In the genomic region with DNA sequence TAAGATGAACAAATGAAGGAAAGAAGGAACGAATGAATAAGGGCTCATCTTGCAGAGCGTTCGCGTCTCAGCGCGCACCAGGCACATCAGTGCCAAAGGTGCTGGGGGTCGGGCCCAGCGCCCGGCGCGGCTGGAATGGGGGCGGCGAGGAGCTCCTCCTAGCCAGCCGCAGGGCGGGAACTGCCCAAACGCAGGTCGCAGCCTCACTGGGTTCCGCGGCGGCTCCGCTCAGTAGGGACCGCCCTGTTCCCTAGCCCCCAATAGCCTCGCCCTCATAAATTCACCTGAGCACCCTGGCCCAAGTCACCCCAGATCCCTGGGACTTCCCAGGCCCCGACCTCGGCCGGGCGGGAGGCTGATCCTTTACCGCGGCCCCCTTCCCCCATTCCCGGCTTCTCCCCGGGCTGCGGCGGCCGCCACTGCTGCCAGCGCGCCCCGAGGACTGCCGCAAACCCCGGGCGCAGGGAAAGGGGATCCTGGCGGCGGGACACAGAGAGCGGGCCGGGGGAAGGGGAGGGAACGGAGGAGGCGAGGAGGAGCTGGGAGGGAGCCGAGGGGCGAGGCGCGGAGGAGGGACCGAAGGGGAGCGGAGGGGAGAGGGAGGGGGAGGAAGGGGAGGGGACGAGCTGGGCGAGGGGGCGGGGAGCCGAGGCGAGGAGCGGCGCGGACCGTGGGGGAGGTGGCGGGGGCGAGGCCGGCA, we compare ENCODE assay signal across 8 cellular contexts. TPM values are rescaled to one million over a fixed set of nuclear protein-coding genes. Genes with fewer than 3 reads are reported as not detected.
DNase-seq lines count a peak whose midpoint lies in the region; ATAC-seq, FAIRE-seq and TF ChIP-seq lines count a peak whose summit lies in the region.

No MANE protein-coding gene starts in this region.

- H3K36me3 ChIP-seq in BLaER1 treated with 17β-estradiol and CSF1 and Interleukin-3, amounts not matched to agents 10 nM and 100 nM: no peaks in the 10 kb centered on the region
- H3K36me3 ChIP-seq in suprapubic skin: no peaks in the 10 kb centered on the region

- peak overlapping the region; percentile 56 to 74 (median 65) for H3K4me3 ChIP-seq in BLaER1 treated with 17β-estradiol and CSF1 and Interleukin-3, amounts not matched to agents 10 nM and 100 nM
- peak overlapping the region; percentile 55 for H3K4me3 ChIP-seq in suprapubic skin

- peaks cover 14 to 27% (median 20%) of the 10 kb centered on the region in 10 experiments for H3K4me1 ChIP-seq in BLaER1 treated with 17β-estradiol and CSF1 and Interleukin-3, amounts not matched to agents 10 nM and 100 nM
- peaks cover 25% of the 10 kb centered on the region for H3K4me1 ChIP-seq in suprapubic skin

- no peaks in the 10 kb centered on the region for H3K9me3 Mint-ChIP-seq in activated naive CD8-positive, alpha-beta T cell treated with anti-CD3 and anti-CD28 coated beads, Interleukin-2, amount 50 U/mL, for 24 hours

- TF ChIP-seq RAD21 in Ishikawa (IDR thresholded peaks at IDR 0.05; ENCODE audit: low read depth): no peak

- DNase-seq in activated naive CD8-positive, alpha-beta T cell treated with anti-CD3 and anti-CD28 coated beads, Interleukin-2, amount 50 U/mL, for 24 hours: peak; percentile 10
- DNase-seq in islet precursor cell (peak; percentile 79), suprapubic skin (ENCODE audit: low spot score in 2 of 2) (no peak), GM19240 (ENCODE audit: insufficient read length, low spot score) (no peak), H54 (ENCODE audit: insufficient read length, low spot score) (no peak)

- H3K4me2 ChIP-seq in BLaER1 treated with 17β-estradiol and CSF1 and Interleukin-3, amounts not matched to agents 10 nM and 100 nM: peak overlapping the region; percentile 93 to 100 (median 100)

- peaks cover 70% of the 10 kb centered on the region for H3K27me3 Mint-ChIP-seq in activated naive CD8-positive, alpha-beta T cell treated with anti-CD3 and anti-CD28 coated beads, Interleukin-2, amount 50 U/mL, for 24 hours

- H3K27me3 ChIP-seq in BLaER1 treated with 17β-estradiol and CSF1 and Interleukin-3, amounts not matched to agents 10 nM and 100 nM: peaks cover 71 to 87% (median 79%) of the 10 kb centered on the region in 11 experiments
- H3K27me3 ChIP-seq in suprapubic skin: peaks cover 75% of the 10 kb centered on the region

- TF ChIP-seq POLR2A in suprapubic skin (IDR thresholded peaks at IDR 0.05): no peak
- no peak for TF ChIP-seq POLR2A in H54 (IDR thresholded peaks at IDR 0.05; ENCODE audit: low read depth, low read length)

- 0% methylated on average over 12 of the region's 64 CpGs for WGBS in suprapubic skin

- no peak overlapping the region for H3K27ac Mint-ChIP-seq in activated naive CD8-positive, alpha-beta T cell treated with anti-CD3 and anti-CD28 coated beads, Interleukin-2, amount 50 U/mL, for 24 hours

- TF ChIP-seq CTCF in suprapubic skin (IDR thresholded peaks at IDR 0.05): no peak

- H3K9me3 ChIP-seq in BLaER1 treated with 17β-estradiol and CSF1 and Interleukin-3, amounts not matched to agents 10 nM and 100 nM (replicated peaks in 1 of 11): no peaks in the 10 kb centered on the region
- no peaks in the 10 kb centered on the region for H3K9me3 ChIP-seq in suprapubic skin

- H3K36me3 Mint-ChIP-seq in activated naive CD8-positive, alpha-beta T cell treated with anti-CD3 and anti-CD28 coated beads, Interleukin-2, amount 50 U/mL, for 24 hours (ENCODE audit: low read depth): no peaks in the 10 kb centered on the region

- H3K27ac ChIP-seq in BLaER1 treated with 17β-estradiol and CSF1 and Interleukin-3, amounts not matched to agents 10 nM and 100 nM: no peak overlapping the region
- no peak overlapping the region for H3K27ac ChIP-seq in suprapubic skin

- H3K9ac ChIP-seq in BLaER1 treated with 17β-estradiol and CSF1 and Interleukin-3, amounts not matched to agents 10 nM and 100 nM: peak overlapping the region in 5 of 11 experiments; percentile 39 to 71 (median 60); a peak in 6 of 22 replicates

- no peak for TF ChIP-seq EP300 in Ishikawa (IDR thresholded peaks at IDR 0.05; ENCODE audit: borderline replicate concordance)
- no peak for TF ChIP-seq EP300 in suprapubic skin (IDR thresholded peaks at IDR 0.05)

- FAIRE-seq in H54 (lab: Jason Lieb, UNC): no peak

- peaks cover 4% of the 10 kb centered on the region for H3K4me1 Mint-ChIP-seq in activated naive CD8-positive, alpha-beta T cell treated with anti-CD3 and anti-CD28 coated beads, Interleukin-2, amount 50 U/mL, for 24 hours

- H3K4me3 Mint-ChIP-seq in activated naive CD8-positive, alpha-beta T cell treated with anti-CD3 and anti-CD28 coated beads, Interleukin-2, amount 50 U/mL, for 24 hours: peak overlapping the region; percentile 68

- H4K20me1 ChIP-seq in BLaER1 treated with 17β-estradiol and CSF1 and Interleukin-3, amounts not matched to agents 10 nM and 100 nM: peaks cover 0 to 60% (median 26%) of the 10 kb centered on the region in 11 experiments; a peak in 17 of 22 replicates

- ATAC-seq in activated naive CD8-positive, alpha-beta T cell treated with anti-CD3 and anti-CD28 coated beads, Interleukin-2, amount 50 U/mL, for 24 hours: no peak
- no peak for ATAC-seq in HG02885 (IDR thresholded peaks at IDR 0.05; ENCODE audit: poor library complexity, unreplicated experiment)

TF ChIP-seq in Ishikawa, 13 proteins besides CTCF, POLR2A, EP300 and RAD21:
- TF ChIP-seq NFIC (IDR thresholded peaks at IDR 0.05) (no peak), TCF12 (IDR thresholded peaks at IDR 0.05; ENCODE audit: low read depth) (peak; percentile 36; the same call in 1 of the 2 replicates), EGR1 (IDR thresholded peaks at IDR 0.05) (peak; percentile 13; the same call in 1 of the 2 replicates), FOXM1 (IDR thresholded peaks at IDR 0.05; ENCODE audit: borderline replicate concordance, low read depth) (no peak), YY1 (IDR thresholded peaks at IDR 0.05; ENCODE audit: low read depth) (no peak), CEBPB (IDR thresholded peaks at IDR 0.05) (no peak), TEAD4 (IDR thresholded peaks at IDR 0.05) (no peak), TAF1 (IDR thresholded peaks at IDR 0.05; ENCODE audit: low read depth) (no peak; the same call in 1 of the 2 replicates), CREB1 (IDR thresholded peaks at IDR 0.05; ENCODE audit: low read depth) (no peak), ZBTB7A (IDR thresholded peaks at IDR 0.05; ENCODE audit: low read depth) (peak; percentile 88), REST (IDR thresholded peaks at IDR 0.05; ENCODE audit: low read depth) (no peak)
- TF ChIP-seq, protein P1, sequence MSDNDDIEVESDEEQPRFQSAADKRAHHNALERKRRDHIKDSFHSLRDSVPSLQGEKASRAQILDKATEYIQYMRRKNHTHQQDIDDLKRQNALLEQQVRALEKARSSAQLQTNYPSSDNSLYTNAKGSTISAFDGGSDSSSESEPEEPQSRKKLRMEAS (IDR thresholded peaks at IDR 0.05): no peak; the same call in 1 of the 2 replicates
- TF ChIP-seq, protein P2, sequence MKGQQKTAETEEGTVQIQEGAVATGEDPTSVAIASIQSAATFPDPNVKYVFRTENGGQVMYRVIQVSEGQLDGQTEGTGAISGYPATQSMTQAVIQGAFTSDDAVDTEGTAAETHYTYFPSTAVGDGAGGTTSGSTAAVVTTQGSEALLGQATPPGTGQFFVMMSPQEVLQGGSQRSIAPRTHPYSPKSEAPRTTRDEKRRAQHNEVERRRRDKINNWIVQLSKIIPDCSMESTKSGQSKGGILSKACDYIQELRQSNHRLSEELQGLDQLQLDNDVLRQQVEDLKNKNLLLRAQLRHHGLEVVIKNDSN (IDR thresholded peaks at IDR 0.05): no peak

RNA-seq across cellular contexts. Expression of gene CRHR1, which starts 0.4 kb away (rescaled TPM):
- total RNA-seq in suprapubic skin: under 1 TPM; 0.26 to 0.89 (median 0.76) TPM

Comparison
In these comparisons a context has a peak if more than half of its experiments do, and no peak if none do; other contexts are left out.
1. DNase-seq: peak in activated naive CD8-positive, alpha-beta T cell treated with anti-CD3 and anti-CD28 coated beads, Interleukin-2, amount 50 U/mL, for 24 hours (single experiment) and islet precursor cell (single experiment); none in suprapubic skin (0 of 2), GM19240 (single experiment) and H54 (single experiment).